In genomic region chr7:25259487-25260243, GRCh38 we compare ENCODE assay signal across 8 cellular contexts. TPM values are rescaled to one million over a fixed set of nuclear protein-coding genes. Genes with fewer than 3 reads are reported as not detected.
DNase-seq lines count a peak whose midpoint lies in the region; ATAC-seq and TF ChIP-seq lines count a peak whose summit lies in the region.

No MANE protein-coding gene starts in this region.

- H3K27ac ChIP-seq in SJSA1: no peak overlapping the region
- H3K27ac ChIP-seq in gastroesophageal sphincter: no peak overlapping the region
- H3K27ac ChIP-seq in parathyroid adenoma: no peak overlapping the region
- H3K27ac ChIP-seq in upper lobe of left lung: no peak overlapping the region

- DNase-seq in Caki2 (ENCODE audit: low read depth) (peak; percentile 61), MV-4-11 (lab: John Stamatoyannopoulos, UW) (peak; percentile 71), SJSA1 (ENCODE audit: low read depth in 1 of 2, low spot score in 2 of 2) (peak; percentile 56 to 63), upper lobe of left lung (peak in 1 of 2 donors; percentile 69)
- DNase-seq in activated gamma-delta T cell treated with anti-CD3 and anti-CD28 coated beads, Interleukin-2, amount 50 U/mL, for 16 hours (ENCODE audit: low read depth): peak; percentile 37

- H3K4me3 ChIP-seq in SJSA1 (no peak overlapping the region), gastroesophageal sphincter (no peak overlapping the region), parathyroid adenoma (ENCODE audit: low read depth, low read length) (no peak overlapping the region), upper lobe of left lung (no peak overlapping the region)

- TF ChIP-seq CTCF in gastroesophageal sphincter (IDR thresholded peaks at IDR 0.05): peak; percentile 72 to 89 (median 83)
- peak; percentile 65 for TF ChIP-seq CTCF in parathyroid adenoma (IDR thresholded peaks at IDR 0.05)
- TF ChIP-seq CTCF in upper lobe of left lung (IDR thresholded peaks at IDR 0.05): peak; percentile 52 to 78 (median 71)

- H3K79me2 ChIP-seq in parathyroid adenoma: no peaks in the 10 kb centered on the region

- H3K9ac ChIP-seq in parathyroid adenoma: no peak overlapping the region

- peak; percentile 68 for ATAC-seq in GM21717 (IDR thresholded peaks at IDR 0.05; ENCODE audit: unreplicated experiment)
- peak; percentile 68 for ATAC-seq in gastroesophageal sphincter
- ATAC-seq in upper lobe of left lung (ENCODE audit: low FRiP score in 2 of 2): peak in 1 of 2 donors; percentile 87

- H3K27me3 ChIP-seq in SJSA1 (replicated peaks): no peaks in the 10 kb centered on the region
- H3K27me3 ChIP-seq in gastroesophageal sphincter: no peaks in the 10 kb centered on the region
- H3K27me3 ChIP-seq in parathyroid adenoma (ENCODE audit: control insufficient read depth, insufficient read depth, low read length): no peaks in the 10 kb centered on the region
- no peaks in the 10 kb centered on the region for H3K27me3 ChIP-seq in upper lobe of left lung

- H3K4me2 ChIP-seq in parathyroid adenoma (ENCODE audit: low read length): peak overlapping the region; percentile 11

- 12 to 19% methylated on average over 8 to 13 of the region's 13 CpGs for WGBS in gastroesophageal sphincter (ENCODE audit: low coverage in 1 of 2), 2 donors
- 28 to 31% methylated on average over 13 of the region's 13 CpGs for WGBS in upper lobe of left lung, 2 donors

- H3K4me1 ChIP-seq in SJSA1 (replicated peaks): peaks cover 14% of the 10 kb centered on the region
- peaks cover 0 to 25% (median 0%) of the 10 kb centered on the region in 3 donors for H3K4me1 ChIP-seq in gastroesophageal sphincter
- H3K4me1 ChIP-seq in parathyroid adenoma: no peaks in the 10 kb centered on the region
- peaks cover 0 to 6% (median 3%) of the 10 kb centered on the region in 4 donors for H3K4me1 ChIP-seq in upper lobe of left lung

- in situ Hi-C loops in Caki2 (cut with HindIII; ENCODE audit: low pct_unique_long_range_greater_than_20kb, low sequenced_read_pairs): no loop called here

- H3K9me3 ChIP-seq in SJSA1 (replicated peaks): no peaks in the 10 kb centered on the region
- H3K9me3 ChIP-seq in gastroesophageal sphincter: no peaks in the 10 kb centered on the region
- H3K9me3 ChIP-seq in parathyroid adenoma (ENCODE audit: control insufficient read depth, low read length): no peaks in the 10 kb centered on the region
- no peaks in the 10 kb centered on the region for H3K9me3 ChIP-seq in upper lobe of left lung

- H3K36me3 ChIP-seq in SJSA1: no peaks in the 10 kb centered on the region
- no peaks in the 10 kb centered on the region for H3K36me3 ChIP-seq in gastroesophageal sphincter
- no peaks in the 10 kb centered on the region for H3K36me3 ChIP-seq in parathyroid adenoma (ENCODE audit: control insufficient read depth, insufficient read depth, low read length)
- H3K36me3 ChIP-seq in upper lobe of left lung: no peaks in the 10 kb centered on the region

- TF ChIP-seq POLR2A in gastroesophageal sphincter (IDR thresholded peaks at IDR 0.05): no peak
- TF ChIP-seq POLR2A in upper lobe of left lung (IDR thresholded peaks at IDR 0.05): no peak

- TF ChIP-seq EP300 in gastroesophageal sphincter (IDR thresholded peaks at IDR 0.05) (no peak), upper lobe of left lung (IDR thresholded peaks at IDR 0.05) (no peak)

- H2AFZ ChIP-seq in parathyroid adenoma: peak overlapping the region; percentile 40

RNA-seq across cellular contexts. Expression of gene NPVF, which starts 31.4 kb away (rescaled TPM):
- total RNA-seq in Caki2 (2014; rRNA removed; shearing (Covaris generic); ENCODE audit: low replicate concordance): not detected in 2 replicates
- total RNA-seq in SJSA1 (2014; rRNA removed; shearing (Covaris generic)): not detected in 2 replicates
- not detected for total RNA-seq in gastroesophageal sphincter
- total RNA-seq in upper lobe of left lung: not detected
